ENCODE assay signal across 1 cellular context in genomic region chr17:59892849-59893616, GRCh38.
A peak's percentile ranks its signal among the peaks of the same experiment; 100 is the strongest.
TF ChIP-seq lines count a peak whose summit lies in the region.

RPS6KB1 (plus strand) TSS chr17:59893121; CDS start chr17:59893185, 64 bp downstream.
TUBD1 (minus strand) TSS chr17:59892943; CDS start chr17:59891002, 1,941 bp downstream.

TF ChIP-seq in HEK293, 187 proteins besides CTCF, POLR2A, EP300 and RAD21 (continued from another document and continues in another):
- no peak for TF ChIP-seq ZNF580 (tag by site-specific recombination; IDR thresholded peaks at IDR 0.05)
- no peak for TF ChIP-seq ZNF146 (tag by site-specific recombination; IDR thresholded peaks at IDR 0.05)
- no peak for TF ChIP-seq ZNF521 (tag by site-specific recombination; IDR thresholded peaks at IDR 0.05)
- no peak for TF ChIP-seq ZNF777 (tag by site-specific recombination; IDR thresholded peaks at IDR 0.05; ENCODE audit: borderline replicate concordance)
- no peak for TF ChIP-seq ZNF768 (tag by site-specific recombination; IDR thresholded peaks at IDR 0.05)
- no peak for TF ChIP-seq ZNF449 (tag by site-specific recombination; IDR thresholded peaks at IDR 0.05)
- no peak for TF ChIP-seq EGR2 (tag by site-specific recombination; IDR thresholded peaks at IDR 0.05; ENCODE audit: low read depth)
- no peak for TF ChIP-seq GLIS1 (tag by site-specific recombination; IDR thresholded peaks at IDR 0.05)
- no peak for TF ChIP-seq ZNF544 (tag by site-specific recombination; IDR thresholded peaks at IDR 0.05)
- no peak for TF ChIP-seq ZNF302 (tag by site-specific recombination; IDR thresholded peaks at IDR 0.05; ENCODE audit: low read depth)
- peak; percentile 60; the same call in 1 of the 2 replicates for TF ChIP-seq KLF17 (tag by site-specific recombination; IDR thresholded peaks at IDR 0.05)
- no peak for TF ChIP-seq ZNF169 (tag by site-specific recombination; IDR thresholded peaks at IDR 0.05)
- TF ChIP-seq FEZF1 (tag by site-specific recombination; IDR thresholded peaks at IDR 0.05) = no peak
- TF ChIP-seq ZNF558 (tag by site-specific recombination; IDR thresholded peaks at IDR 0.05) = no peak
- TF ChIP-seq TRIM28 (IDR thresholded peaks at IDR 0.05; ENCODE audit: borderline replicate concordance, low read length) = 0 out of 2 replicates have a peak, but pooled peaks have one; percentile 12
- TF ChIP-seq ZNF157 (tag by site-specific recombination; IDR thresholded peaks at IDR 0.05) = no peak
- no peak for TF ChIP-seq SALL2 (tag by site-specific recombination; IDR thresholded peaks at IDR 0.05; ENCODE audit: borderline replicate concordance)
- TF ChIP-seq ZNF843 (tag by site-specific recombination; IDR thresholded peaks at IDR 0.05) = peak; percentile 51; the same call in 1 of the 2 replicates
- TF ChIP-seq ZNF518A (tag by site-specific recombination; conservative IDR thresholded peaks at IDR 0.05; ENCODE audit: low read depth) = no peak
- no peak for TF ChIP-seq ZNF248 (tag by site-specific recombination; IDR thresholded peaks at IDR 0.05)
- TF ChIP-seq ZNF133 (tag by site-specific recombination; IDR thresholded peaks at IDR 0.05) = no peak
- no peak for TF ChIP-seq GLI2 (tag by site-specific recombination; IDR thresholded peaks at IDR 0.05; ENCODE audit: borderline replicate concordance, low read depth)
- peak; percentile 89 for TF ChIP-seq YY1 (tag by site-specific recombination; IDR thresholded peaks at IDR 0.05)
- no peak for TF ChIP-seq ZNF140 (tag by site-specific recombination; IDR thresholded peaks at IDR 0.05)
- no peak for TF ChIP-seq ZNF707 (tag by site-specific recombination; IDR thresholded peaks at IDR 0.05)
- no peak for TF ChIP-seq ZNF366 (tag by site-specific recombination; conservative IDR thresholded peaks at IDR 0.05)
- no peak for TF ChIP-seq REPIN1 (tag by site-specific recombination; IDR thresholded peaks at IDR 0.05; ENCODE audit: low read depth)
- no peak for TF ChIP-seq ZSCAN16 (tag by site-specific recombination; IDR thresholded peaks at IDR 0.05)
- peak; percentile 57; the same call in 1 of the 2 replicates for TF ChIP-seq ZBTB48 (tag by site-specific recombination; IDR thresholded peaks at IDR 0.05)
- 0 out of 2 replicates have a peak, but pooled peaks have one; percentile 42 for TF ChIP-seq KLF16 (tag by site-specific recombination; IDR thresholded peaks at IDR 0.05)
- no peak for TF ChIP-seq ZNF792 (tag by site-specific recombination; IDR thresholded peaks at IDR 0.05)
- TF ChIP-seq KLF10 (tag by site-specific recombination; IDR thresholded peaks at IDR 0.05) = no peak
- peak; percentile 45 for TF ChIP-seq ZIC2 (tag by site-specific recombination; IDR thresholded peaks at IDR 0.05)
- no peak for TF ChIP-seq MZF1 (tag by site-specific recombination; IDR thresholded peaks at IDR 0.05; ENCODE audit: borderline replicate concordance)
- TF ChIP-seq ZNF391 (tag by site-specific recombination; IDR thresholded peaks at IDR 0.05; ENCODE audit: borderline replicate concordance, low read depth) = 0 out of 2 replicates have a peak, but pooled peaks have one; percentile 53
- no peak for TF ChIP-seq ZNF211 (tag by site-specific recombination; IDR thresholded peaks at IDR 0.05; ENCODE audit: low read depth)
- no peak for TF ChIP-seq ZNF623 (tag by site-specific recombination; IDR thresholded peaks at IDR 0.05)
- TF ChIP-seq ZNF596 (tag by site-specific recombination; IDR thresholded peaks at IDR 0.05) = no peak
- no peak for TF ChIP-seq SCRT1 (tag by site-specific recombination; IDR thresholded peaks at IDR 0.05; ENCODE audit: borderline replicate concordance)
- no peak for TF ChIP-seq RBAK (tag by site-specific recombination; IDR thresholded peaks at IDR 0.05)
- TF ChIP-seq ZNF830 (tag by site-specific recombination; IDR thresholded peaks at IDR 0.05; ENCODE audit: low read depth) = no peak
- no peak for TF ChIP-seq ZNF202 (tag by site-specific recombination; IDR thresholded peaks at IDR 0.05; ENCODE audit: borderline replicate concordance)
- TF ChIP-seq ZNF571 (tag by site-specific recombination; IDR thresholded peaks at IDR 0.05) = no peak
- TF ChIP-seq ZNF548 (tag by site-specific recombination; IDR thresholded peaks at IDR 0.05) = no peak
- no peak for TF ChIP-seq ZNF692 (tag by site-specific recombination; IDR thresholded peaks at IDR 0.05)
- no peak for TF ChIP-seq WT1 (tag by site-specific recombination; IDR thresholded peaks at IDR 0.05)
- no peak for TF ChIP-seq ZNF513 (tag by site-specific recombination; IDR thresholded peaks at IDR 0.05)
- TF ChIP-seq ZNF664 (tag by site-specific recombination; IDR thresholded peaks at IDR 0.05) = no peak
- no peak for TF ChIP-seq ZNF155 (tag by site-specific recombination; IDR thresholded peaks at IDR 0.05)
- TF ChIP-seq ZNF433 (tag by site-specific recombination; IDR thresholded peaks at IDR 0.05; ENCODE audit: low read depth) = no peak
- TF ChIP-seq KLF7 (tag by site-specific recombination; IDR thresholded peaks at IDR 0.05; ENCODE audit: borderline replicate concordance) = no peak
- TF ChIP-seq ZNF530 (tag by site-specific recombination; IDR thresholded peaks at IDR 0.05; ENCODE audit: low read depth) = no peak
- TF ChIP-seq ZNF514 (tag by site-specific recombination; IDR thresholded peaks at IDR 0.05) = no peak
- no peak for TF ChIP-seq ZNF112 (tag by site-specific recombination; IDR thresholded peaks at IDR 0.05)
- TF ChIP-seq INSM2 (tag by site-specific recombination; IDR thresholded peaks at IDR 0.05) = peak; percentile 64; the same call in 1 of the 2 replicates
- TF ChIP-seq ZNF10 (tag by site-specific recombination; IDR thresholded peaks at IDR 0.05) = peak; percentile 90
- peak; percentile 78 for TF ChIP-seq GLIS2 (tag by site-specific recombination; IDR thresholded peaks at IDR 0.05)
- no peak for TF ChIP-seq ZNF426 (tag by site-specific recombination; IDR thresholded peaks at IDR 0.05)
- TF ChIP-seq SP2 (tag by site-specific recombination; IDR thresholded peaks at IDR 0.05) = peak; percentile 69
